ENCODE assay signal across 8 cellular contexts in genomic region chr2:160293401-160293911, GRCh38.
A peak's percentile ranks its signal among the peaks of the same experiment; 100 is the strongest.
DNase-seq lines count a peak whose midpoint lies in the region; TF ChIP-seq lines count a peak whose summit lies in the region.
"Had no signal": no experiment of that assay in that cellular context is flagged by ENCODE, and none has a peak within 500 bp of the region (broad histone marks: within the 10 kb centered on the region; RNA-seq: fewer than 3 reads in every experiment).

No MANE protein-coding gene starts in this region.

- no peak overlapping the region for H3K27ac ChIP-seq in HEK293 (ENCODE audit: extremely low read depth, low read depth, low read length)
- peak overlapping the region; percentile 97 for H3K27ac ChIP-seq in brain microvascular endothelial cell

- H3K4me3 ChIP-seq in HEK293 (ENCODE audit: low read depth, low read length) (no peak overlapping the region), brain microvascular endothelial cell (ENCODE audit: low read depth, low read length) (no peak overlapping the region)
- H3K4me3 ChIP-seq: HAP-1 had no signal

- no peak for TF ChIP-seq CTCF in HEK293 (tag by site-specific recombination; IDR thresholded peaks at IDR 0.05)
- TF ChIP-seq CTCF in brain microvascular endothelial cell (IDR thresholded peaks at IDR 0.05; ENCODE audit: low read depth, low read length, missing control alignments), result no peak

- no peaks in the 10 kb centered on the region for H3K27me3 ChIP-seq in brain microvascular endothelial cell (replicated peaks)

- H3K36me3 ChIP-seq in HEK293 (ENCODE audit: control insufficient read depth in 2 of 2, insufficient read depth in 1 of 2, low read length in 2 of 2) (peaks cover 0 to 16% of the 10 kb centered on the region in 2 experiments; a peak in 1 of 3 replicates), brain microvascular endothelial cell (replicated peaks) (peaks cover 27% of the 10 kb centered on the region)

- H3K9me3 ChIP-seq in HEK293 (ENCODE audit: control insufficient read depth, insufficient read depth, low read depth, low read length), result no peaks in the 10 kb centered on the region
- H3K9me3 ChIP-seq: HAP-1 had no signal

- in situ Hi-C loops in brain microvascular endothelial cell (cut with HindIII; ENCODE audit: low pct_ligation_motif_present, low sequenced_read_pairs), result no loop called here

- DNase-seq in brain microvascular endothelial cell, result peak; percentile 91
- peak; percentile 19 for DNase-seq in kidney glomerular epithelial cell (lab: John Stamatoyannopoulos, UW)
- peak; percentile 67 for DNase-seq in stromal cell of bone marrow (ENCODE audit: low read depth)
- DNase-seq in NCI-H526 treated with DMSO at 0.1 percent for 48 hours (lab: John Stamatoyannopoulos, UW), result no peak
- no peak for DNase-seq in DMS79 treated with DMSO at 0.1 percent for 48 hours (lab: John Stamatoyannopoulos, UW)
- no peak for DNase-seq in NCI-H2107 treated with DMSO at 0.1 percent for 48 hours (lab: John Stamatoyannopoulos, UW; ENCODE audit: unreplicated experiment)

- CTCF ChIA-PET in HEK293 (lab: Yijun Ruan, JAX), result interaction anchor here (0.9 kb wide), 1 partner anchor 676 kb away, joined by 3 read pairs; no protein-coding TSS in a partner anchor

- peaks cover 16% of the 10 kb centered on the region for H3K4me1 ChIP-seq in HEK293 (ENCODE audit: control insufficient read depth, insufficient read depth, low read length)

- POLR2A ChIA-PET in HEK293 (lab: Yijun Ruan, JAX), result no interaction called here

TF ChIP-seq in HEK293, 187 proteins besides CTCF, POLR2A, EP300 and RAD21:
- TF ChIP-seq ZNF677 (tag by site-specific recombination; IDR thresholded peaks at IDR 0.05), result no peak
- TF ChIP-seq ZBTB6 (tag by site-specific recombination; IDR thresholded peaks at IDR 0.05), result 0 out of 2 replicates have a peak, but pooled peaks have one; percentile 22
- TF ChIP-seq ZNF791 (tag by site-specific recombination; IDR thresholded peaks at IDR 0.05), result no peak
- no peak for TF ChIP-seq ZNF558 (tag by site-specific recombination; IDR thresholded peaks at IDR 0.05)
- TF ChIP-seq ZNF48 (tag by site-specific recombination; IDR thresholded peaks at IDR 0.05), result no peak
- no peak for TF ChIP-seq ZNF521 (tag by site-specific recombination; IDR thresholded peaks at IDR 0.05)
- TF ChIP-seq, protein P1, sequence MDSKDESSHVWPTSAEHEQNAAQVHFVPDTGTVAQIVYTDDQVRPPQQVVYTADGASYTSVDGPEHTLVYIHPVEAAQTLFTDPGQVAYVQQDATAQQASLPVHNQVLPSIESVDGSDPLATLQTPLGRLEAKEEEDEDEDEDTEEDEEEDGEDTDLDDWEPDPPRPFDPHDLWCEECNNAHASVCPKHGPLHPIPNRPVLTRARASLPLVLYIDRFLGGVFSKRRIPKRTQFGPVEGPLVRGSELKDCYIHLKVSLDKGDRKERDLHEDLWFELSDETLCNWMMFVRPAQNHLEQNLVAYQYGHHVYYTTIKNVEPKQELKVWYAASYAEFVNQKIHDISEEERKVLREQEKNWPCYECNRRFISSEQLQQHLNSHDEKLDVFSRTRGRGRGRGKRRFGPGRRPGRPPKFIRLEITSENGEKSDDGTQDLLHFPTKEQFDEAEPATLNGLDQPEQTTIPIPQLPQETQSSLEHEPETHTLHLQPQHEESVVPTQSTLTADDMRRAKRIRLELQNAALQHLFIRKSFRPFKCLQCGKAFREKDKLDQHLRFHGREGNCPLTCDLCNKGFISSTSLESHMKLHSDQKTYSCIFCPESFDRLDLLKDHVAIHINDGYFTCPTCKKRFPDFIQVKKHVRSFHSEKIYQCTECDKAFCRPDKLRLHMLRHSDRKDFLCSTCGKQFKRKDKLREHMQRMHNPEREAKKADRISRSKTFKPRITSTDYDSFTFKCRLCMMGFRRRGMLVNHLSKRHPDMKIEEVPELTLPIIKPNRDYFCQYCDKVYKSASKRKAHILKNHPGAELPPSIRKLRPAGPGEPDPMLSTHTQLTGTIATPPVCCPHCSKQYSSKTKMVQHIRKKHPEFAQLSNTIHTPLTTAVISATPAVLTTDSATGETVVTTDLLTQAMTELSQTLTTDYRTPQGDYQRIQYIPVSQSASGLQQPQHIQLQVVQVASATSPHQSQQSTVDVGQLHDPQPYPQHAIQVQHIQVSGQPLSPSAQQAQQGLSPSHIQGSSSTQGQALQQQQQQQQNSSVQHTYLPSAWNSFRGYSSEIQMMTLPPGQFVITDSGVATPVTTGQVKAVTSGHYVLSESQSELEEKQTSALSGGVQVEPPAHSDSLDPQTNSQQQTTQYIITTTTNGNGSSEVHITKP (tag by site-specific recombination; IDR thresholded peaks at IDR 0.05), result no peak

Comparison
In these comparisons a context has a peak if more than half of its experiments do, and no peak if none do; other contexts are left out.
1. DNase-seq: peak in brain microvascular endothelial cell (single experiment), kidney glomerular epithelial cell (single experiment) and stromal cell of bone marrow (single experiment); none in NCI-H526 treated with DMSO at 0.1 percent for 48 hours (single experiment), DMS79 treated with DMSO at 0.1 percent for 48 hours (single experiment) and NCI-H2107 treated with DMSO at 0.1 percent for 48 hours (single experiment).